ENCODE assay signal across 2 cellular contexts in the genomic region with DNA sequence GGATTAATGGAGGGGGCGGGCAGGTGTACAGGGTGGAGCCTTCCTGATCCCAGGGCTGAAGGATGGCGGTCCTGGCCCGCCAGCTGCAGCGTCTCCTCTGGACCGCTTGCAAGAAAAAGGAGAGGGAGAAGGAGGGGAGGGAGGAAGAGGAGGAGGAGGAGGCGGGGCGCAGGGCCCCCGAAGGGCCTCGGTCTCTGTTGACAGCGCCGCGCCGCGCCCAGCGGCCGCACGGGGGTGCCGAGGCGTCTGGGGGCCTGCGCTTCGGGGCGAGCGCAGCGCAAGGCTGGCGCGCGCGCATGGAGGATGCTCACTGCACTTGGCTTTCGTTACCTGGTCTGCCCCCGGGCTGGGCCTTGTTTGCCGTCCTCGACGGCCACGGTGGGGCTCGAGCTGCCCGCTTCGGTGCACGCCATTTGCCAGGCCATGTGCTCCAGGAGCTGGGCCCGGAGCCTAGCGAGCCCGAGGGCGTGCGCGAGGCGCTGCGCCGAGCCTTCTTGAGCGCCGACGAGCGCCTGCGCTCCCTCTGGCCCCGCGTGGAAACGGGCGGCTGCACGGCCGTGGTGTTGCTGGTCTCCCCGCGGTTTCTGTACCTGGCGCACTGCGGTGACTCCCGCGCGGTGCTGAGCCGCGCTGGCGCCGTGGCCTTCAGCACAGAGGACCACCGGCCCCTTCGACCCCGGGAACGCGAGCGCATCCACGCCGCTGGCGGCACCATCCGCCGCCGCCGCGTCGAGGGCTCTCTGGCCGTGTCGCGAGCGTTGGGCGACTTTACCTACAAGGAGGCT.
TF ChIP-seq lines count a peak whose summit lies in the region.

A gene with protein sequence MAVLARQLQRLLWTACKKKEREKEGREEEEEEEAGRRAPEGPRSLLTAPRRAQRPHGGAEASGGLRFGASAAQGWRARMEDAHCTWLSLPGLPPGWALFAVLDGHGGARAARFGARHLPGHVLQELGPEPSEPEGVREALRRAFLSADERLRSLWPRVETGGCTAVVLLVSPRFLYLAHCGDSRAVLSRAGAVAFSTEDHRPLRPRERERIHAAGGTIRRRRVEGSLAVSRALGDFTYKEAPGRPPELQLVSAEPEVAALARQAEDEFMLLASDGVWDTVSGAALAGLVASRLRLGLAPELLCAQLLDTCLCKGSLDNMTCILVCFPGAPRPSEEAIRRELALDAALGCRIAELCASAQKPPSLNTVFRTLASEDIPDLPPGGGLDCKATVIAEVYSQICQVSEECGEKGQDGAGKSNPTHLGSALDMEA (plus strand): TSS at position 33 of the 785 bp plus-strand sequence. CDS start 30 bp downstream, at position 63.

TF ChIP-seq in SK-N-SH, 30 proteins besides CTCF, POLR2A, EP300 and RAD21 (continued from another document):
- TF ChIP-seq, protein P1, sequence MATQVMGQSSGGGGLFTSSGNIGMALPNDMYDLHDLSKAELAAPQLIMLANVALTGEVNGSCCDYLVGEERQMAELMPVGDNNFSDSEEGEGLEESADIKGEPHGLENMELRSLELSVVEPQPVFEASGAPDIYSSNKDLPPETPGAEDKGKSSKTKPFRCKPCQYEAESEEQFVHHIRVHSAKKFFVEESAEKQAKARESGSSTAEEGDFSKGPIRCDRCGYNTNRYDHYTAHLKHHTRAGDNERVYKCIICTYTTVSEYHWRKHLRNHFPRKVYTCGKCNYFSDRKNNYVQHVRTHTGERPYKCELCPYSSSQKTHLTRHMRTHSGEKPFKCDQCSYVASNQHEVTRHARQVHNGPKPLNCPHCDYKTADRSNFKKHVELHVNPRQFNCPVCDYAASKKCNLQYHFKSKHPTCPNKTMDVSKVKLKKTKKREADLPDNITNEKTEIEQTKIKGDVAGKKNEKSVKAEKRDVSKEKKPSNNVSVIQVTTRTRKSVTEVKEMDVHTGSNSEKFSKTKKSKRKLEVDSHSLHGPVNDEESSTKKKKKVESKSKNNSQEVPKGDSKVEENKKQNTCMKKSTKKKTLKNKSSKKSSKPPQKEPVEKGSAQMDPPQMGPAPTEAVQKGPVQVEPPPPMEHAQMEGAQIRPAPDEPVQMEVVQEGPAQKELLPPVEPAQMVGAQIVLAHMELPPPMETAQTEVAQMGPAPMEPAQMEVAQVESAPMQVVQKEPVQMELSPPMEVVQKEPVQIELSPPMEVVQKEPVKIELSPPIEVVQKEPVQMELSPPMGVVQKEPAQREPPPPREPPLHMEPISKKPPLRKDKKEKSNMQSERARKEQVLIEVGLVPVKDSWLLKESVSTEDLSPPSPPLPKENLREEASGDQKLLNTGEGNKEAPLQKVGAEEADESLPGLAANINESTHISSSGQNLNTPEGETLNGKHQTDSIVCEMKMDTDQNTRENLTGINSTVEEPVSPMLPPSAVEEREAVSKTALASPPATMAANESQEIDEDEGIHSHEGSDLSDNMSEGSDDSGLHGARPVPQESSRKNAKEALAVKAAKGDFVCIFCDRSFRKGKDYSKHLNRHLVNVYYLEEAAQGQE (IDR thresholded peaks at IDR 0.05; ENCODE audit: low read depth, low read length), result no peak
- TF ChIP-seq, protein P2, sequence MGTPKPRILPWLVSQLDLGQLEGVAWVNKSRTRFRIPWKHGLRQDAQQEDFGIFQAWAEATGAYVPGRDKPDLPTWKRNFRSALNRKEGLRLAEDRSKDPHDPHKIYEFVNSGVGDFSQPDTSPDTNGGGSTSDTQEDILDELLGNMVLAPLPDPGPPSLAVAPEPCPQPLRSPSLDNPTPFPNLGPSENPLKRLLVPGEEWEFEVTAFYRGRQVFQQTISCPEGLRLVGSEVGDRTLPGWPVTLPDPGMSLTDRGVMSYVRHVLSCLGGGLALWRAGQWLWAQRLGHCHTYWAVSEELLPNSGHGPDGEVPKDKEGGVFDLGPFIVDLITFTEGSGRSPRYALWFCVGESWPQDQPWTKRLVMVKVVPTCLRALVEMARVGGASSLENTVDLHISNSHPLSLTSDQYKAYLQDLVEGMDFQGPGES (IDR thresholded peaks at IDR 0.05; ENCODE audit: low read depth, low read length), result no peak
- no peak for TF ChIP-seq JUND (IDR thresholded peaks at IDR 0.05)
- no peak for TF ChIP-seq GATA2 (CRISPR knock-in tag; IDR thresholded peaks at IDR 0.05)
- no peak for TF ChIP-seq MEF2A (IDR thresholded peaks at IDR 0.05; ENCODE audit: borderline replicate concordance, low read depth)
- TF ChIP-seq, protein P3, sequence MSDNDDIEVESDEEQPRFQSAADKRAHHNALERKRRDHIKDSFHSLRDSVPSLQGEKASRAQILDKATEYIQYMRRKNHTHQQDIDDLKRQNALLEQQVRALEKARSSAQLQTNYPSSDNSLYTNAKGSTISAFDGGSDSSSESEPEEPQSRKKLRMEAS (IDR thresholded peaks at IDR 0.05; ENCODE audit: low read depth), result no peak
- TF ChIP-seq TCF12 (IDR thresholded peaks at IDR 0.05), result no peak
- no peak for TF ChIP-seq NRF1 (IDR thresholded peaks at IDR 0.05; ENCODE audit: low read depth, low read length)
- TF ChIP-seq SIN3A (IDR thresholded peaks at IDR 0.05; ENCODE audit: borderline replicate concordance, low read depth, low read length), result no peak
TF ChIP-seq in SK-N-SH: peak in this region for 0.

TF ChIP-seq in HepG2, 621 proteins besides CTCF, POLR2A, EP300 and RAD21 (continued from another document):
- TF ChIP-seq, protein P4, sequence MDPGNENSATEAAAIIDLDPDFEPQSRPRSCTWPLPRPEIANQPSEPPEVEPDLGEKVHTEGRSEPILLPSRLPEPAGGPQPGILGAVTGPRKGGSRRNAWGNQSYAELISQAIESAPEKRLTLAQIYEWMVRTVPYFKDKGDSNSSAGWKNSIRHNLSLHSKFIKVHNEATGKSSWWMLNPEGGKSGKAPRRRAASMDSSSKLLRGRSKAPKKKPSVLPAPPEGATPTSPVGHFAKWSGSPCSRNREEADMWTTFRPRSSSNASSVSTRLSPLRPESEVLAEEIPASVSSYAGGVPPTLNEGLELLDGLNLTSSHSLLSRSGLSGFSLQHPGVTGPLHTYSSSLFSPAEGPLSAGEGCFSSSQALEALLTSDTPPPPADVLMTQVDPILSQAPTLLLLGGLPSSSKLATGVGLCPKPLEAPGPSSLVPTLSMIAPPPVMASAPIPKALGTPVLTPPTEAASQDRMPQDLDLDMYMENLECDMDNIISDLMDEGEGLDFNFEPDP (CRISPR knock-in tag; conservative IDR thresholded peaks at IDR 0.05), result no peak
- TF ChIP-seq HNRNPK (IDR thresholded peaks at IDR 0.05; ENCODE audit: low read depth, low read length, poor library complexity, severe bottlenecking) (peak; percentile 92), ZNF777 (CRISPR knock-in tag; IDR thresholded peaks at IDR 0.05) (peak; percentile 75), SP5 (CRISPR knock-in tag; IDR thresholded peaks at IDR 0.05; ENCODE audit: borderline replicate concordance, low read depth) (peak; percentile 59), ZFY (CRISPR knock-in tag; IDR thresholded peaks at IDR 0.05) (0 out of 2 replicates have a peak, but pooled peaks have one; percentile 15), GATAD1 (CRISPR knock-in tag; IDR thresholded peaks at IDR 0.05) (no peak), FOXA3 (CRISPR knock-in tag; IDR thresholded peaks at IDR 0.05) (0 out of 2 replicates have a peak, but pooled peaks have one; percentile 14), ZNF446 (CRISPR knock-in tag; IDR thresholded peaks at IDR 0.05) (no peak), CHD2 (IDR thresholded peaks at IDR 0.05; ENCODE audit: low read depth, low read length) (no peak), SAP130 (CRISPR knock-in tag; IDR thresholded peaks at IDR 0.05; ENCODE audit: low read depth) (0 out of 2 replicates have a peak, but pooled peaks have one; percentile 33)
- TF ChIP-seq, protein P5, sequence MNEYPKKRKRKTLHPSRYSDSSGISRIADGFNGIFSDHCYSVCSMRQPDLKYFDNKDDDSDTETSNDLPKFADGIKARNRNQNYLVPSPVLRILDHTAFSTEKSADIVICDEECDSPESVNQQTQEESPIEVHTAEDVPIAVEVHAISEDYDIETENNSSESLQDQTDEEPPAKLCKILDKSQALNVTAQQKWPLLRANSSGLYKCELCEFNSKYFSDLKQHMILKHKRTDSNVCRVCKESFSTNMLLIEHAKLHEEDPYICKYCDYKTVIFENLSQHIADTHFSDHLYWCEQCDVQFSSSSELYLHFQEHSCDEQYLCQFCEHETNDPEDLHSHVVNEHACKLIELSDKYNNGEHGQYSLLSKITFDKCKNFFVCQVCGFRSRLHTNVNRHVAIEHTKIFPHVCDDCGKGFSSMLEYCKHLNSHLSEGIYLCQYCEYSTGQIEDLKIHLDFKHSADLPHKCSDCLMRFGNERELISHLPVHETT (CRISPR knock-in tag; conservative IDR thresholded peaks at IDR 0.05), result no peak
- TF ChIP-seq, protein P6, sequence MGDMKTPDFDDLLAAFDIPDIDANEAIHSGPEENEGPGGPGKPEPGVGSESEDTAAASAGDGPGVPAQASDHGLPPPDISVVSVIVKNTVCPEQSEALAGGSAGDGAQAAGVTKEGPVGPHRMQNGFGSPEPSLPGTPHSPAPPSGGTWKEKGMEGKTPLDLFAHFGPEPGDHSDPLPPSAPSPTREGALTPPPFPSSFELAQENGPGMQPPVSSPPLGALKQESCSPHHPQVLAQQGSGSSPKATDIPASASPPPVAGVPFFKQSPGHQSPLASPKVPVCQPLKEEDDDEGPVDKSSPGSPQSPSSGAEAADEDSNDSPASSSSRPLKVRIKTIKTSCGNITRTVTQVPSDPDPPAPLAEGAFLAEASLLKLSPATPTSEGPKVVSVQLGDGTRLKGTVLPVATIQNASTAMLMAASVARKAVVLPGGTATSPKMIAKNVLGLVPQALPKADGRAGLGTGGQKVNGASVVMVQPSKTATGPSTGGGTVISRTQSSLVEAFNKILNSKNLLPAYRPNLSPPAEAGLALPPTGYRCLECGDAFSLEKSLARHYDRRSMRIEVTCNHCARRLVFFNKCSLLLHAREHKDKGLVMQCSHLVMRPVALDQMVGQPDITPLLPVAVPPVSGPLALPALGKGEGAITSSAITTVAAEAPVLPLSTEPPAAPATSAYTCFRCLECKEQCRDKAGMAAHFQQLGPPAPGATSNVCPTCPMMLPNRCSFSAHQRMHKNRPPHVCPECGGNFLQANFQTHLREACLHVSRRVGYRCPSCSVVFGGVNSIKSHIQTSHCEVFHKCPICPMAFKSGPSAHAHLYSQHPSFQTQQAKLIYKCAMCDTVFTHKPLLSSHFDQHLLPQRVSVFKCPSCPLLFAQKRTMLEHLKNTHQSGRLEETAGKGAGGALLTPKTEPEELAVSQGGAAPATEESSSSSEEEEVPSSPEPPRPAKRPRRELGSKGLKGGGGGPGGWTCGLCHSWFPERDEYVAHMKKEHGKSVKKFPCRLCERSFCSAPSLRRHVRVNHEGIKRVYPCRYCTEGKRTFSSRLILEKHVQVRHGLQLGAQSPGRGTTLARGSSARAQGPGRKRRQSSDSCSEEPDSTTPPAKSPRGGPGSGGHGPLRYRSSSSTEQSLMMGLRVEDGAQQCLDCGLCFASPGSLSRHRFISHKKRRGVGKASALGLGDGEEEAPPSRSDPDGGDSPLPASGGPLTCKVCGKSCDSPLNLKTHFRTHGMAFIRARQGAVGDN (CRISPR knock-in tag; IDR thresholded peaks at IDR 0.05), result peak; percentile 35; the same call in 1 of the 2 replicates
- TF ChIP-seq, protein P7, sequence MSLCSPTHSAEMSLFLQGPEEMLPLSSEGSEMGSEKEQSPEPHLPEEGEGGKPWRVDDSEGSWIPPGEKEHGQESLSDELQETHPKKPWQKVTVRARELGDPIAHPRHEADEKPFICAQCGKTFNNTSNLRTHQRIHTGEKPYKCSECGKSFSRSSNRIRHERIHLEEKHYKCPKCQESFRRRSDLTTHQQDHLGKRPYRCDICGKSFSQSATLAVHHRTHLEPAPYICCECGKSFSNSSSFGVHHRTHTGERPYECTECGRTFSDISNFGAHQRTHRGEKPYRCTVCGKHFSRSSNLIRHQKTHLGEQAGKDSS (CRISPR knock-in tag; IDR thresholded peaks at IDR 0.05; ENCODE audit: borderline replicate concordance, low read depth), result 0 out of 2 replicates have a peak, but pooled peaks have one; percentile 46
